ENCODE assay signal across 10 cellular contexts in genomic region chr2:208256192-208256782, GRCh38. TPM values are rescaled to one million over a fixed set of nuclear protein-coding genes. Genes with fewer than 3 reads are reported as not detected.
DNase-seq lines count a peak whose midpoint lies in the region; ATAC-seq and TF ChIP-seq lines count a peak whose summit lies in the region.
"Had no signal": no experiment of that assay in that cellular context is flagged by ENCODE, and none has a peak within 500 bp of the region (broad histone marks: within the 10 kb centered on the region; RNA-seq: fewer than 3 reads in every experiment).

No MANE protein-coding gene starts in this region.

- TF ChIP-seq CTCF in HFFc6 (IDR thresholded peaks at IDR 0.05) (peak; percentile 58), nephron (IDR thresholded peaks at IDR 0.05; ENCODE audit: unreplicated experiment in 3 of 3) (peak in 2 of 3 experiments; percentile 12 to 21), upper lobe of left lung (IDR thresholded peaks at IDR 0.05) (peak in 1 of 6 experiments; percentile 7)

- H3K36me3 Mint-ChIP-seq in HFFc6 (ENCODE audit: low read depth) = peaks cover 6% of the 10 kb centered on the region
- H3K36me3 Mint-ChIP-seq in nephron (ENCODE audit: low read depth) = peaks cover 20% of the 10 kb centered on the region

- ATAC-seq in upper lobe of left lung (ENCODE audit: low FRiP score in 2 of 2) = no peak

- no peaks in the 10 kb centered on the region for H3K9me3 ChIP-seq in upper lobe of left lung
- H3K9me3 ChIP-seq: Peyer's patch had no signal

- peaks cover 24 to 31% (median 30%) of the 10 kb centered on the region in 4 donors for H3K4me1 ChIP-seq in upper lobe of left lung

- no peak overlapping the region for H3K27ac ChIP-seq in upper lobe of left lung

- DNase-seq in NCI-H2227 (lab: John Stamatoyannopoulos, UW; ENCODE audit: unreplicated experiment) (peak; percentile 33), NCI-H2227 treated with DMSO at 0.1 percent for 48 hours (lab: John Stamatoyannopoulos, UW) (no peak), HFFc6 (no peak), astrocyte of the hippocampus (ENCODE audit: low read depth, low spot score) (peak; percentile 23), foreskin melanocyte (no peak), upper lobe of left lung (no peak), superior temporal gyrus (ENCODE audit: extremely low spot score) (no peak)
- DNase-seq: aorta, Peyer's patch had no signal

- 69 to 70% methylated on average over 10 of the region's 10 CpGs for WGBS in upper lobe of left lung, 2 donors

- TF ChIP-seq POLR2A in upper lobe of left lung (IDR thresholded peaks at IDR 0.05) = no peak

- H3K27ac Mint-ChIP-seq in HFFc6 = no peak overlapping the region
- peak overlapping the region; percentile 95 to 97 (median 97) for H3K27ac Mint-ChIP-seq in nephron

- TF ChIP-seq EP300 in upper lobe of left lung (IDR thresholded peaks at IDR 0.05) = no peak

- H3K4me1 Mint-ChIP-seq in HFFc6 (ENCODE audit: low read depth) (peaks cover 24% of the 10 kb centered on the region), nephron (peaks cover 33% of the 10 kb centered on the region)

- H3K4me3 ChIP-seq in upper lobe of left lung = no peak overlapping the region

- no peaks in the 10 kb centered on the region for H3K27me3 ChIP-seq in upper lobe of left lung
- H3K27me3 ChIP-seq: Peyer's patch had no signal

- H3K4me3 Mint-ChIP-seq in HFFc6 = peak overlapping the region; percentile 91; the same call in 1 of the 2 replicates
- peak overlapping the region; percentile 97 to 99 (median 97) for H3K4me3 Mint-ChIP-seq in nephron

- H3K9me3 Mint-ChIP-seq in HFFc6 = no peaks in the 10 kb centered on the region
- no peaks in the 10 kb centered on the region for H3K9me3 Mint-ChIP-seq in nephron

- H3K27me3 Mint-ChIP-seq in HFFc6 (ENCODE audit: insufficient read depth) (peaks cover 3% of the 10 kb centered on the region; the same call in 1 of the 2 replicates), nephron (ENCODE audit: low read depth) (no peaks in the 10 kb centered on the region)

- peaks cover 0 to 9% (median 2%) of the 10 kb centered on the region in 4 donors for H3K36me3 ChIP-seq in upper lobe of left lung

RNA-seq across cellular contexts. Expression of gene IDH1, which starts 1.4 kb away (rescaled TPM):
- 10 to 100 TPM; 42.7 to 61.7 (median 58.4) TPM for total RNA-seq in HFFc6 (2021; fragmentation: NEBNext Ultra II Directional; extraction: Animal tissue kit (Norgen Biotek cat#: 25700))
- 100 to 1,000 TPM in 3 of 6 donors, 10 to 100 TPM in 3; 44.5 to 148 (median 89.6) TPM for total RNA-seq in upper lobe of left lung

RNA-seq across cellular contexts. Expression of gene PIKFYVE, which starts 9.8 kb away (rescaled TPM):
- 10 to 100 TPM; 17.2 to 22.0 (median 20.2) TPM for total RNA-seq in HFFc6 (2021; fragmentation: NEBNext Ultra II Directional; extraction: Animal tissue kit (Norgen Biotek cat#: 25700))
- 10 to 100 TPM; 20.1 to 48.2 (median 25.1) TPM for total RNA-seq in upper lobe of left lung

Comparison
In these comparisons a context has a peak if more than half of its experiments do, and no peak if none do; other contexts are left out.
1. DNase-seq: peak in NCI-H2227 (single experiment) and astrocyte of the hippocampus (single experiment); none in NCI-H2227 treated with DMSO at 0.1 percent for 48 hours (single experiment), HFFc6 (single experiment), foreskin melanocyte (single experiment), upper lobe of left lung (0 of 2) and superior temporal gyrus (single experiment).